26 cellular contexts compared by ENCODE assay signal in the genomic region with DNA sequence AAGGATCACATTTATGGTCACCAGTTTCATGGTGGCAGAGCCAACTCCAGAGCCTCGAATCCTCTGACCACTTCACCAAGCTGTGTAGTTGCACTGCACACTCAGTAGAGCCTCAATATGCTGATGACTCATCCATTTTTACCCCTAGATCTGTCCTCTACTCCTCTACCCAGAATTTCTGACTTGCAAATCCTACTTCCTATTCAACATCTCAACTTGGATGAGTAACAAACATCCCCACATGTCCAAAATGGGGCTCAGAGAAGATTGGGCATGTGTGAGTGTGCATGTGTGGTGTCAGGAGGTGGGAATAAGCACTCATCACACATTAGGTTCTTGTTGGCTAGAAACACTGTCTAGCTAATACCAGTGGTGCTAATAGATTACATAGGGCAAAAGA.
"Had no signal": no experiment of that assay in that cellular context is flagged by ENCODE, and none has a peak within 500 bp of the region (broad histone marks: within the 10 kb centered on the region; RNA-seq: fewer than 3 reads in every experiment).

No MANE protein-coding gene starts in this region.

- H3K27ac ChIP-seq: SK-N-MC, VCaP had no signal

- H3K9me3 Mint-ChIP-seq: activated CD4-positive, alpha-beta memory T cell treated with anti-CD3 and anti-CD28 coated beads, Interleukin-2, amount 10 ng/mL, durations not matched to agents 7 days and 5 days; activated CD4-positive, alpha-beta T cell treated with anti-CD3 and anti-CD28 coated beads, Interleukin-2, amount 10 ng/mL, durations not matched to agents 7 days and 5 days had no signal

- ATAC-seq: Right ventricle myocardium inferior, T-cell had no signal

- H3K27ac Mint-ChIP-seq: activated CD4-positive, alpha-beta memory T cell treated with anti-CD3 and anti-CD28 coated beads, Interleukin-2, amount 10 ng/mL, durations not matched to agents 7 days and 5 days; activated CD4-positive, alpha-beta T cell treated with anti-CD3 and anti-CD28 coated beads, Interleukin-2, amount 10 ng/mL, durations not matched to agents 7 days and 5 days; activated naive CD4-positive, alpha-beta T cell treated with anti-CD3 and anti-CD28 coated beads, Interleukin-2, amount 50 U/mL, for 24 hours; brain; T-cell had no signal

- H3K36me3 Mint-ChIP-seq: activated naive CD4-positive, alpha-beta T cell treated with anti-CD3 and anti-CD28 coated beads, Interleukin-2, amount 50 U/mL, for 24 hours; T-cell had no signal

- H3K4me3 Mint-ChIP-seq: activated CD4-positive, alpha-beta memory T cell treated with anti-CD3 and anti-CD28 coated beads, Interleukin-2, amount 10 ng/mL, durations not matched to agents 7 days and 5 days; activated CD4-positive, alpha-beta T cell treated with anti-CD3 and anti-CD28 coated beads, Interleukin-2, amount 10 ng/mL, durations not matched to agents 7 days and 5 days; activated naive CD4-positive, alpha-beta T cell treated with anti-CD3 and anti-CD28 coated beads, Interleukin-2, amount 50 U/mL, for 24 hours; brain; T-cell had no signal

- H3K4me3 ChIP-seq: SK-N-MC had no signal

- DNase-seq: activated CD4-positive, alpha-beta memory T cell treated with anti-CD3 and anti-CD28 coated beads, Interleukin-2, amount 10 ng/mL, durations not matched to agents 7 days and 5 days; activated CD4-positive, alpha-beta T cell treated with anti-CD3 and anti-CD28 coated beads, Interleukin-2, amount 10 ng/mL, durations not matched to agents 7 days and 5 days; activated CD4-positive, CD25-positive, alpha-beta regulatory T cell; activated CD8-positive, alpha-beta memory T cell treated with anti-CD3 and anti-CD28 coated beads, Interleukin-2, amount 50 U/mL, for 48 hours; activated effector memory CD4-positive, alpha-beta T cell treated with Interleukin-2 at 50 U/mL for 16 hours; activated naive CD4-positive, alpha-beta T cell; activated T-cell treated with anti-CD3 and anti-CD28 coated beads, Interleukin-2, amount 50 U/mL, for 1 hour; amygdala; KG1; NCI-H1092 treated with DMSO at 0.1 percent for 48 hours; NCI-H1417 treated with DMSO at 0.1 percent for 48 hours; NCI-H1694; NCI-H2029 treated with DMSO at 0.1 percent for 48 hours; NCI-H345; NCI-H510A; NCI-H526 treated with DMSO at 0.1 percent for 48 hours; NCI-H82; RPMI8226; T-cell; T-helper 2 cell; T1000 had no signal

- H3K4me1 Mint-ChIP-seq: activated CD4-positive, alpha-beta memory T cell treated with anti-CD3 and anti-CD28 coated beads, Interleukin-2, amount 10 ng/mL, durations not matched to agents 7 days and 5 days had no signal
